Comparison of ENCODE assay signal across 8 cellular contexts in the genomic region with DNA sequence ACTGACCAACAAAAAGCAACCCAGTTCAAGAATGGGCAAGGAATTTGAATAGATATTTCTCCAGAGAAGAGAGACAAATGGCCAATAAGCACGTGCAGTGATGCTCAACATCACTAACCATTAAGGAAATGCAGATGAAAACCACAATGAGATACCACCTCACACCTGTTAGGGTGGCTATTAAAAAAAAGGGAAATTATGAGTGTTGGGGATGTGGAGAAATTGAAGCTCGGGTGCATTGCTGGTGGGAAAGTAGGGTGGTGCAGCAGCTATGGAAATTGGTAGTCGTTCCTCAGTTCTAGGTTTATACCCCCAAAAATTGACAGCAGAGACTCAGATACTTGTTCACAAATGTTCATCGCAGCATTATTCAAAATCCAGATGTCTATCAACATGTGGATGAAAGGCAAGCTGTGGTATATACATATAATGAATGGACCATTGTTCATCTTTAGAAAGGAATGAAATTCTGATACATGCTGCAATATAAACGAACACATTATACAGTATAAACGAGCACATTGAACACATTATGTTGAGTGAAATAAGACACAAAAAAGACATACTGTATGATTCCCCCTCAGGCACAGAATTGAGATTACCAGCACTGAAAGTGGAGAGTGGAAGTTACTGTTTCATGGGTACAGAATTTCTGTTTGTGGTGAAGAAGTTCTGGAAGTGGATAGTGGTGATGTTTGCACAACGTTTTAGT. TPM values are rescaled to one million over a fixed set of nuclear protein-coding genes. Genes with fewer than 3 reads are reported as not detected.
A peak's percentile ranks its signal among the peaks of the same experiment; 100 is the strongest.
DNase-seq lines count a peak whose midpoint lies in the region; TF ChIP-seq lines count a peak whose summit lies in the region.

No MANE protein-coding gene starts in this region.

- H3K27ac Mint-ChIP-seq in activated CD4-positive, alpha-beta T cell treated with anti-CD3 and anti-CD28 coated beads, Interleukin-2, amount 10 ng/mL, durations not matched to agents 7 days and 5 days, result peak overlapping the region; percentile 83

- no peaks in the 10 kb centered on the region for H3K9me3 Mint-ChIP-seq in activated CD4-positive, alpha-beta T cell treated with anti-CD3 and anti-CD28 coated beads, Interleukin-2, amount 10 ng/mL, durations not matched to agents 7 days and 5 days

- DNase-seq in activated CD4-positive, alpha-beta T cell treated with anti-CD3 and anti-CD28 coated beads, Interleukin-2, amount 10 ng/mL, durations not matched to agents 7 days and 5 days, result no peak
- no peak for DNase-seq in activated CD4-positive, alpha-beta T cell treated with anti-CD3 and anti-CD28 coated beads for 48 hours
- no peak for DNase-seq in Peyer's patch
- DNase-seq in epithelial cell of prostate (ENCODE audit: low read depth, low spot score), result no peak
- no peak for DNase-seq in retinal pigment epithelial cell (ENCODE audit: low read depth)
- no peak for DNase-seq in NCI-H1048 (lab: John Stamatoyannopoulos, UW)
- no peak for DNase-seq in C1 segment of cervical spinal cord (lab: John Stamatoyannopoulos, UW)
- DNase-seq in activated CD4-positive, alpha-beta T cell treated with anti-CD3 and anti-CD28 coated beads for 1 hour, result no peak

- peaks cover 55% of the 10 kb centered on the region for H3K4me1 Mint-ChIP-seq in activated CD4-positive, alpha-beta T cell treated with anti-CD3 and anti-CD28 coated beads, Interleukin-2, amount 10 ng/mL, durations not matched to agents 7 days and 5 days

- H3K27me3 Mint-ChIP-seq in activated CD4-positive, alpha-beta T cell treated with anti-CD3 and anti-CD28 coated beads, Interleukin-2, amount 10 ng/mL, durations not matched to agents 7 days and 5 days, result no peaks in the 10 kb centered on the region

- no peak for TF ChIP-seq CTCF in Peyer's patch (IDR thresholded peaks at IDR 0.05)
- TF ChIP-seq CTCF in retinal pigment epithelial cell (conservative IDR thresholded peaks at IDR 0.05; ENCODE audit: low read depth, low read length), result no peak

- H3K9me3 ChIP-seq in Peyer's patch, result no peaks in the 10 kb centered on the region

- CTCF ChIA-PET in activated CD4-positive, alpha-beta T cell treated with anti-CD3 and anti-CD28 coated beads, Interleukin-2, amount 10 ng/mL, durations not matched to agents 7 days and 5 days (lab: Charles Lee), result no interaction called here

- H3K36me3 ChIP-seq in Peyer's patch, result no peaks in the 10 kb centered on the region

- no peaks in the 10 kb centered on the region for H3K27me3 ChIP-seq in Peyer's patch

- TF ChIP-seq POLR2A in Peyer's patch (IDR thresholded peaks at IDR 0.05), result no peak

- peaks cover 28% of the 10 kb centered on the region for H3K36me3 Mint-ChIP-seq in activated CD4-positive, alpha-beta T cell treated with anti-CD3 and anti-CD28 coated beads, Interleukin-2, amount 10 ng/mL, durations not matched to agents 7 days and 5 days (ENCODE audit: low read depth)

- H3K4me3 ChIP-seq in Peyer's patch, result peak overlapping the region; percentile 86 to 99 (median 90)
- H3K4me3 ChIP-seq in retinal pigment epithelial cell (ENCODE audit: low read length), result peak overlapping the region; percentile 70

- H3K4me3 Mint-ChIP-seq in activated CD4-positive, alpha-beta T cell treated with anti-CD3 and anti-CD28 coated beads, Interleukin-2, amount 10 ng/mL, durations not matched to agents 7 days and 5 days, result peak overlapping the region; percentile 91

- peaks cover 0 to 47% (median 6%) of the 10 kb centered on the region in 4 donors for H3K4me1 ChIP-seq in Peyer's patch

- H3K27ac ChIP-seq in Peyer's patch (peak overlapping the region; percentile 88 to 99 (median 97)), epithelial cell of prostate (peak overlapping the region; percentile 91)

- POLR2A ChIA-PET in activated CD4-positive, alpha-beta T cell treated with anti-CD3 and anti-CD28 coated beads, Interleukin-2, amount 10 ng/mL, durations not matched to agents 7 days and 5 days (lab: Charles Lee), result no interaction called here

RNA-seq across cellular contexts. Expression of a gene that starts 0.9 kb away (rescaled TPM):
- 10 to 100 TPM; 31.9 to 34.8 TPM for total RNA-seq in activated CD4-positive, alpha-beta T cell treated with anti-CD3 and anti-CD28 coated beads, Interleukin-2, amount 10 ng/mL, durations not matched to agents 7 days and 5 days
- 10 to 100 TPM in 3 of 4 donors, 1 to 10 TPM in 1; 8.5 to 19.6 (median 15.5) TPM for total RNA-seq in Peyer's patch

RNA-seq across cellular contexts. Expression of a gene that starts 33.8 kb away (rescaled TPM):
- 10 to 100 TPM; 55.1 to 62.1 TPM for total RNA-seq in activated CD4-positive, alpha-beta T cell treated with anti-CD3 and anti-CD28 coated beads, Interleukin-2, amount 10 ng/mL, durations not matched to agents 7 days and 5 days
- 10 to 100 TPM; 28.9 to 85.8 (median 33.4) TPM for total RNA-seq in Peyer's patch
